ENCODE assay signal across 9 cellular contexts in the genomic region with DNA sequence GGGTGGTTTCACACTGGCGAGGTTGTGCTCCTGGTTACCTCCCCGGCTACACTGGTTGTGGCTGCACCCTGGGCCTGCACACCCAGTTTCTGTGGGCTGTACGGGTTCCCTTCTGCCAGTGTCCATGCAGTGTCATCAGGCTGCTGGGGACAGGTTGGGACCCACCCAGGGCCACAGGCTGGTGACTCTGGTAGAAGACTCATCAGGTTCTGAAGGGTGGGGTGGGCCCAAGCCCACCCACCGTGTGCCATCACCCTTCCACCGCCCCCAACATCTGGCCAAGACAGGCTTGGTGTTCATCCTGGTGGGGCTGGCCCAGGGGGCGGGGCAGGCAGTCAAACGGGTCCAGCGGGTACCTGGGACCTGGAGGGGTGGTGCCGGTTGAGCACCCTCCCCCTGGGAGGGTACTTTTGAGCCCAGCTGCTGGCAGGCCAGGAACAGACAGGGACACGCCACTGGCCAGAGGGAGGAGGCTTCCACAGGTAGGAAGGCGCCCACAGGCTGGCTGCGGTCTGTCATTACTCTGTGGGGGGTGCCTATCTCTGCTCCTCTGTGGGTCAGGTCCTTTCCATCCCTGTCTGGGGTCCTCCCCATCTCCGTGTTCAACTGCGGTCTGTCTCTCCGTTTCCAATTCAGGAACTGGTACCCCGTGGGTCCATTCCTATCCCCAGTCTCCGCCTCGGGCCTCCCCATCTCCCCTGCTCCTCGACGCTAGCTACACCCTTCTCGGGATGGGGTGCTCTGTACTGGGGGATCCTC. TPM values are rescaled to one million over a fixed set of nuclear protein-coding genes. Genes with fewer than 3 reads are reported as not detected.
DNase-seq lines count a peak whose midpoint lies in the region; ATAC-seq, FAIRE-seq and TF ChIP-seq lines count a peak whose summit lies in the region.
"Had no signal": no experiment of that assay in that cellular context is flagged by ENCODE, and none has a peak within 500 bp of the region (broad histone marks: within the 10 kb centered on the region; RNA-seq: fewer than 3 reads in every experiment).

TSS of gene RNF225 (plus strand) at position 437 of the 759 bp plus-strand sequence. CDS start 434 bp downstream, outside the sequence.

- peak within 1 kb of the TSS; percentile 31 for H3K4me3 Mint-ChIP-seq in neural progenitor cell

- TF ChIP-seq CTCF in coronary artery (IDR thresholded peaks at IDR 0.05) (no peak), neural progenitor cell (IDR thresholded peaks at IDR 0.05) (no peak)

- H3K4me3 ChIP-seq in coronary artery: peak within 1 kb of the TSS; percentile 21
- peak within 1 kb of the TSS; percentile 43 for H3K4me3 ChIP-seq in neural progenitor cell

- peak within 1 kb of the TSS; percentile 76 for H2AFZ ChIP-seq in neural progenitor cell (replicated peaks)

- peak within 1 kb of the TSS; percentile 78 for H3K4me2 ChIP-seq in neural progenitor cell

- no peaks in the 10 kb centered on the region for H3K36me3 ChIP-seq in neural progenitor cell

- peaks cover 29% of the 10 kb centered on the region for H3K36me3 Mint-ChIP-seq in neural progenitor cell

- peaks cover 7% of the 10 kb centered on the region for H4K20me1 ChIP-seq in neural progenitor cell (ENCODE audit: low read depth)

- peaks cover 15% of the 10 kb centered on the region for H3K4me1 Mint-ChIP-seq in neural progenitor cell

- ATAC-seq in GM21786 (IDR thresholded peaks at IDR 0.05; ENCODE audit: unreplicated experiment) (no peak), HG03442 (IDR thresholded peaks at IDR 0.05; ENCODE audit: unreplicated experiment) (no peak)

- TF ChIP-seq POLR2A in GM12891 (IDR thresholded peaks at IDR 0.05; ENCODE audit: low read depth, low read length): peak; percentile 74; the same call in 1 of the 2 replicates

- H3K27me3 Mint-ChIP-seq in neural progenitor cell (ENCODE audit: insufficient read depth, low read depth): no peaks in the 10 kb centered on the region

- FAIRE-seq in GM12891 (lab: Jason Lieb, UNC): no peak

- H3K79me2 ChIP-seq in neural progenitor cell (ENCODE audit: low read depth): peaks cover 16% of the 10 kb centered on the region

- no peak for DNase-seq in GM12891 (ENCODE audit: insufficient read length, low spot score)
- DNase-seq in HuH-7.5 (ENCODE audit: low spot score): peak; percentile 80
- no peak for DNase-seq in coronary artery (ENCODE audit: low spot score)
- no peak for DNase-seq in neural progenitor cell (ENCODE audit: low spot score)
- DNase-seq in GF-D8 (lab: John Stamatoyannopoulos, UW): no peak
- no peak for DNase-seq in NCI-H2081 (lab: John Stamatoyannopoulos, UW)

- H3K9me3 Mint-ChIP-seq in neural progenitor cell: no peaks in the 10 kb centered on the region

- H3K27ac ChIP-seq in coronary artery (no peak within 1 kb of the TSS), neural progenitor cell (no peak within 1 kb of the TSS)

- no peaks in the 10 kb centered on the region for H3K4me1 ChIP-seq in neural progenitor cell

- H3K27ac Mint-ChIP-seq in neural progenitor cell: peak within 1 kb of the TSS; percentile 63

- H3K27me3 ChIP-seq in neural progenitor cell: peaks cover 23% of the 10 kb centered on the region

- no peak within 1 kb of the TSS for H3K9ac ChIP-seq in neural progenitor cell

- peaks cover 28% of the 10 kb centered on the region for H3F3A ChIP-seq in neural progenitor cell (ENCODE audit: low read depth)

- no peaks in the 10 kb centered on the region for H3K9me3 ChIP-seq in neural progenitor cell (ENCODE audit: low read depth)

TF ChIP-seq in GM12891, 5 proteins besides CTCF, POLR2A, EP300 and RAD21:
- TF ChIP-seq POLR2AphosphoS5 (IDR thresholded peaks at IDR 0.05; ENCODE audit: low read depth, low read length): peak; percentile 81
- TF ChIP-seq SPI1 (IDR thresholded peaks at IDR 0.05; ENCODE audit: low read depth, low read length): no peak
- peak; percentile 61; the same call in 1 of the 2 replicates for TF ChIP-seq POU2F2 (IDR thresholded peaks at IDR 0.05; ENCODE audit: low read depth, low read length)

RNA-seq across cellular contexts. Expression of gene RNF225, which starts in this region (rescaled TPM):
- not detected for polyA plus RNA-seq in GM12891 (2012; ENCODE audit: low read depth, missing spikeins)
- 0.62 TPM in 1 of 2 replicates, not detected in the other for total RNA-seq in neural progenitor cell (ENCODE audit: low replicate concordance)
- total RNA-seq: epithelial cell of proximal tubule had no signal
